ENCODE assay signal across 23 cellular contexts in the genomic region with DNA sequence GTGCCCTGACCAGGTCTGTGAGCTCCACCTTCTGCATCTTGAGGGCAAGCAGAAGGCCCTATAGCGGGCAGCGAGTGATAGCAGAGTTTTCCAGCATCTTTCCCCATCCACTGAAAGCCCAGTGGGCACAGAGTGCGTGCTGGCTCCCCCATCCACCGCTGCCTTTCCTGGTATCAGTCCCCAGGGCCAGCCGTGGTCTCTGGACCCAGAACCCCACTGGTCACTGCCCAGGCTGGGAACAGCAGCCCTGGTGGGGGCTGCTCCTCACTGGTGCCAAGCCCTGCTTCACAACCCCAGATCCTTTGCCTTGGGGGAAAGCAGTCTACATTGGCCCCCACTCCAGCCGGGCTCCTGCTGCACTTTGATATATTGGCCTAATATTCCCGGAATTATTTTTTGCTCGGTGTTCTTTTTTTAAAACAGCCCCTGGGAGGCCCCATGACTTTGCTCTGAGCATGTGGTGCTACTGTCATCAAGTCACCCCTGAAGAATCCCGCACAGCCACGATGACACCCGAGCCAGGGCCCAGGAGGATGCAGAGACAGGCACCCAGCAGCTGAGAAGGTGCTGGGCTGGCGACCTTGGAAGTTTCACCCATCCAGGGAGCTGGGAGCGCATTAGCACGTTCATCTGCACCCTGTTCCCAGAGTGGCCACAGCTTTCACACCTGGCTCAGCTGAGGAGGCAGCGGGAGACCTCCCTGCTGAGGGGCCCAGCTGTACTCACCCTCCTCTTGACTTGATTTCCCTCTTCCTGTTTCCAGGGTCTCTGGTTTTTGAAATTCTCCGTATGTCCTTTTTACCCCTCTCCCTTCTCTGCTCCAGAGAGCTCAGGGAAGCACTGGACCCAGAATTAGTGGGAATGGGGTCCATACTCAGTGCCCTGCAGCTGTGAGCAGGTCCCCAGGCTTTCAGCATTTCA. TPM values are rescaled to one million over a fixed set of nuclear protein-coding genes. Genes with fewer than 3 reads are reported as not detected.
DNase-seq lines count a peak whose midpoint lies in the region; ATAC-seq and TF ChIP-seq lines count a peak whose summit lies in the region.
"Had no signal": no experiment of that assay in that cellular context is flagged by ENCODE, and none has a peak within 500 bp of the region (broad histone marks: within the 10 kb centered on the region; RNA-seq: fewer than 3 reads in every experiment).

No MANE protein-coding gene starts in this region.

- TF ChIP-seq CTCF in C4-2B (conservative IDR thresholded peaks at IDR 0.05) (no peak), foreskin keratinocyte (conservative IDR thresholded peaks at IDR 0.05) (no peak)

- no peak overlapping the region for H3K4me3 Mint-ChIP-seq in stimulated activated naive CD8-positive, alpha-beta T cell treated with anti-CD3 and anti-CD28 coated beads, Interleukin-15, amount 100 ng/mL, for 72 hours
- H3K4me3 Mint-ChIP-seq: CD4-positive, alpha-beta memory T cell; GM23338 had no signal

- H3K27me3 Mint-ChIP-seq in stimulated activated naive CD8-positive, alpha-beta T cell treated with anti-CD3 and anti-CD28 coated beads, Interleukin-15, amount 100 ng/mL, for 72 hours, result peaks cover 47% of the 10 kb centered on the region

- H3K4me1 ChIP-seq in foreskin keratinocyte, result no peaks in the 10 kb centered on the region

- H3K27me3 ChIP-seq in foreskin keratinocyte, result peaks cover 7% of the 10 kb centered on the region

- ATAC-seq in stimulated activated naive CD8-positive, alpha-beta T cell treated with anti-CD3 and anti-CD28 coated beads, Interleukin-15, amount 100 ng/mL, for 72 hours, result no peak
- ATAC-seq in foreskin keratinocyte, result no peak
- ATAC-seq: GM23338, HCT116, Panc1 had no signal

- peak overlapping the region; percentile 75; the same call in 1 of the 2 replicates for H3K27ac ChIP-seq in C4-2B
- H3K27ac ChIP-seq in foreskin keratinocyte, result no peak overlapping the region

- H3K4me1 Mint-ChIP-seq in stimulated activated naive CD8-positive, alpha-beta T cell treated with anti-CD3 and anti-CD28 coated beads, Interleukin-15, amount 100 ng/mL, for 72 hours, result no peaks in the 10 kb centered on the region
- H3K4me1 Mint-ChIP-seq: CD4-positive, alpha-beta memory T cell had no signal

- no peak overlapping the region for H3K27ac Mint-ChIP-seq in stimulated activated naive CD8-positive, alpha-beta T cell treated with anti-CD3 and anti-CD28 coated beads, Interleukin-15, amount 100 ng/mL, for 72 hours
- H3K27ac Mint-ChIP-seq: CD4-positive, alpha-beta memory T cell; GM23338 had no signal

- peak; percentile 26 for DNase-seq in activated CD8-positive, alpha-beta memory T cell treated with anti-CD3 and anti-CD28 coated beads, Interleukin-2, amount 50 U/mL, for 48 hours
- peak; percentile 72 for DNase-seq in mesenteric fat pad (ENCODE audit: low spot score)
- peak; percentile 3 for DNase-seq in stimulated activated CD8-positive, alpha-beta memory T cell treated with anti-CD3 and anti-CD28 coated beads, Interleukin-4, amount 100 ng/mL, for 48 hours
- no peak for DNase-seq in stimulated activated CD4-positive, alpha-beta T cell treated with anti-CD3 and anti-CD28 coated beads, Interleukin-1b, Interleukin-23, amount 100 ng/mL, for 48 hours
- no peak for DNase-seq in stimulated activated naive CD8-positive, alpha-beta T cell treated with anti-CD3 and anti-CD28 coated beads, Interleukin-15, amount 100 ng/mL, for 72 hours
- no peak for DNase-seq in foreskin keratinocyte
- DNase-seq in central memory CD4-positive, alpha-beta T cell, result no peak
- DNase-seq: Calu3; CD4-positive, alpha-beta memory T cell; DMS53; Kasumi-1; MG63; NCI-H1048; NCI-H1436; NCI-H2029 treated with DMSO at 0.1 percent for 48 hours; NCI-H2171 treated with DMSO at 0.1 percent for 48 hours; NCI-H446 treated with DMSO at 0.1 percent for 48 hours; NCI-H69 had no signal

- H3K9me3 Mint-ChIP-seq in stimulated activated naive CD8-positive, alpha-beta T cell treated with anti-CD3 and anti-CD28 coated beads, Interleukin-15, amount 100 ng/mL, for 72 hours, result no peaks in the 10 kb centered on the region
- H3K9me3 Mint-ChIP-seq: GM23338 had no signal

RNA-seq across cellular contexts. Expression of gene KLHDC7A, which starts 56.9 kb away (rescaled TPM):
- total RNA-seq in mesenteric fat pad (0.93 TPM), foreskin keratinocyte (not detected in 2 replicates)
- not detected in 2 replicates for polyA plus RNA-seq in foreskin keratinocyte
- total RNA-seq: CD4-positive, alpha-beta memory T cell had no signal
- polyA plus RNA-seq: BJ; CD4-positive, alpha-beta memory T cell had no signal

Comparison
In these comparisons a context has a peak if more than half of its experiments do, and no peak if none do; other contexts are left out.
1. DNase-seq: peak in activated CD8-positive, alpha-beta memory T cell treated with anti-CD3 and anti-CD28 coated beads, Interleukin-2, amount 50 U/mL, for 48 hours (single experiment), mesenteric fat pad (single experiment) and stimulated activated CD8-positive, alpha-beta memory T cell treated with anti-CD3 and anti-CD28 coated beads, Interleukin-4, amount 100 ng/mL, for 48 hours (single experiment); none in stimulated activated CD4-positive, alpha-beta T cell treated with anti-CD3 and anti-CD28 coated beads, Interleukin-1b, Interleukin-23, amount 100 ng/mL, for 48 hours (single experiment), stimulated activated naive CD8-positive, alpha-beta T cell treated with anti-CD3 and anti-CD28 coated beads, Interleukin-15, amount 100 ng/mL, for 72 hours (0 of 2), foreskin keratinocyte (0 of 2) and central memory CD4-positive, alpha-beta T cell (single experiment).